Comparison of ENCODE assay signal across 1 cellular context in genomic region chr1:229411434-229412055, GRCh38.
TF ChIP-seq lines count a peak whose summit lies in the region.

No MANE protein-coding gene starts in this region.

TF ChIP-seq in HepG2, 621 proteins besides CTCF, POLR2A, EP300 and RAD21:
- no peak for TF ChIP-seq E2F1 (CRISPR knock-in tag; IDR thresholded peaks at IDR 0.05)
- no peak for TF ChIP-seq EED (CRISPR knock-in tag; IDR thresholded peaks at IDR 0.05)
- no peak for TF ChIP-seq ZSCAN29 (CRISPR knock-in tag; conservative IDR thresholded peaks at IDR 0.05)
- TF ChIP-seq KLF11 (CRISPR knock-in tag; IDR thresholded peaks at IDR 0.05), result no peak
- TF ChIP-seq ZNF670 (CRISPR knock-in tag; IDR thresholded peaks at IDR 0.05; ENCODE audit: borderline replicate concordance), result no peak
- TF ChIP-seq CEBPB (IDR thresholded peaks at IDR 0.05; ENCODE audit: borderline replicate concordance, low read depth, low read length), result no peak
- no peak for TF ChIP-seq THAP8 (CRISPR knock-in tag; IDR thresholded peaks at IDR 0.05; ENCODE audit: borderline replicate concordance)
- no peak for TF ChIP-seq ARNTL (CRISPR knock-in tag; IDR thresholded peaks at IDR 0.05)
- TF ChIP-seq NR2F2 (IDR thresholded peaks at IDR 0.05; ENCODE audit: borderline replicate concordance, low read depth), result no peak
- TF ChIP-seq ZNF18 (CRISPR knock-in tag; IDR thresholded peaks at IDR 0.05; ENCODE audit: insufficient replicate concordance), result no peak
- TF ChIP-seq ARID4A (CRISPR knock-in tag; IDR thresholded peaks at IDR 0.05; ENCODE audit: borderline replicate concordance), result no peak
